34 cellular contexts compared by ENCODE assay signal in genomic region chr3:57088503-57088902, GRCh38. TPM values are rescaled to one million over a fixed set of nuclear protein-coding genes. Genes with fewer than 3 reads are reported as not detected.
"Had no signal": no experiment of that assay in that cellular context is flagged by ENCODE, and none has a peak within 500 bp of the region (broad histone marks: within the 10 kb centered on the region; RNA-seq: fewer than 3 reads in every experiment).

No MANE protein-coding gene starts in this region.

- H3K36me3 Mint-ChIP-seq: naive thymus-derived CD8-positive, alpha-beta T cell; stimulated activated memory B cell treated with anti-CD40 and anti-IgM and Interleukin-4, amounts not matched to agents 10 μg/mL and 1 μg/mL and 100 μg/mL, for 72 hours had no signal

- H3K27me3 Mint-ChIP-seq: stimulated activated naive CD8-positive, alpha-beta T cell treated with anti-CD3 and anti-CD28 coated beads, Interleukin-15, amount 100 ng/mL, for 72 hours; type B pancreatic cell had no signal

- H3K4me1 Mint-ChIP-seq: mesothelial cell of epicardium; naive thymus-derived CD8-positive, alpha-beta T cell; stimulated activated memory B cell treated with anti-CD40 and anti-IgM and Interleukin-4, amounts not matched to agents 10 μg/mL and 1 μg/mL and 100 μg/mL, for 72 hours; stimulated activated naive CD8-positive, alpha-beta T cell treated with anti-CD3 and anti-CD28 coated beads, Interleukin-15, amount 100 ng/mL, for 72 hours had no signal

- FAIRE-seq: islet of Langerhans, kidney, pancreas, small intestine had no signal

- ATAC-seq: left colon; left lung; lower lobe of right lung; naive thymus-derived CD8-positive, alpha-beta T cell; pancreas; right cardiac atrium; stimulated activated memory B cell treated with anti-CD40 and anti-IgM and Interleukin-4, amounts not matched to agents 10 μg/mL and 1 μg/mL and 100 μg/mL, for 72 hours; stimulated activated naive CD8-positive, alpha-beta T cell treated with anti-CD3 and anti-CD28 coated beads, Interleukin-15, amount 100 ng/mL, for 72 hours had no signal

- H3K36me3 ChIP-seq: left lung, lower lobe of right lung, pancreas, prostate gland, sigmoid colon, spleen, tibial nerve, uterus had no signal

- H3K27me3 ChIP-seq: left lung, pancreas, sigmoid colon, tibial nerve, uterus had no signal

- H3K4me1 ChIP-seq: left lung, lower lobe of right lung, pancreas, prostate gland, spleen had no signal

- H3K4me3 Mint-ChIP-seq: mesothelial cell of epicardium; naive thymus-derived CD8-positive, alpha-beta T cell; stimulated activated memory B cell treated with anti-CD40 and anti-IgM and Interleukin-4, amounts not matched to agents 10 μg/mL and 1 μg/mL and 100 μg/mL, for 72 hours; stimulated activated naive CD8-positive, alpha-beta T cell treated with anti-CD3 and anti-CD28 coated beads, Interleukin-15, amount 100 ng/mL, for 72 hours; type B pancreatic cell had no signal

- H3K27ac Mint-ChIP-seq: mesothelial cell of epicardium; naive thymus-derived CD8-positive, alpha-beta T cell; stimulated activated memory B cell treated with anti-CD40 and anti-IgM and Interleukin-4, amounts not matched to agents 10 μg/mL and 1 μg/mL and 100 μg/mL, for 72 hours; type B pancreatic cell had no signal

- DNase-seq: head of caudate nucleus; hippocampal formation; kidney; left colon; left lung; lower lobe of right lung; mammary epithelial cell; mesendoderm; naive thymus-derived CD8-positive, alpha-beta T cell; nucleus accumbens; pancreas; posterior cingulate gyrus; retina; right cardiac atrium; sigmoid colon; small intestine; spleen; stimulated activated CD4-positive, alpha-beta T cell treated with anti-CD3 and anti-CD28 coated beads, Interleukin-4, amount 100 ng/mL, for 24 hours; stimulated activated naive CD4-positive, alpha-beta T cell treated with Interleukin-2 at 50 U/mL for 16 hours; stimulated activated naive CD8-positive, alpha-beta T cell treated with anti-CD3 and anti-CD28 coated beads, Interleukin-15, amount 100 ng/mL, for 72 hours; substantia nigra; uterus had no signal

- H3K4me3 ChIP-seq: left lung, lower lobe of right lung, pancreas, prostate gland, sigmoid colon, spleen, tibial nerve, uterus had no signal

- H3K27ac ChIP-seq: left lung, lower lobe of right lung, pancreas, prostate gland, sigmoid colon, spleen, tibial nerve, uterus had no signal

- H3K9me3 Mint-ChIP-seq: mesothelial cell of epicardium; naive thymus-derived CD8-positive, alpha-beta T cell; stimulated activated memory B cell treated with anti-CD40 and anti-IgM and Interleukin-4, amounts not matched to agents 10 μg/mL and 1 μg/mL and 100 μg/mL, for 72 hours; stimulated activated naive CD8-positive, alpha-beta T cell treated with anti-CD3 and anti-CD28 coated beads, Interleukin-15, amount 100 ng/mL, for 72 hours; type B pancreatic cell had no signal

- H3K9me3 ChIP-seq: left lung, lower lobe of right lung, pancreas, prostate gland, sigmoid colon, spleen, tibial nerve, uterus had no signal

RNA-seq across cellular contexts. Expression of gene SPATA12, which starts 28.0 kb away (rescaled TPM):
- total RNA-seq: kidney; left colon; liver; mesothelial cell of epicardium; mononuclear cell; naive thymus-derived CD8-positive, alpha-beta T cell; osteoblast; right cardiac atrium; sigmoid colon; temporal lobe; tibial nerve; ureter had no signal
- polyA plus RNA-seq: liver; naive thymus-derived CD8-positive, alpha-beta T cell; neural cell; pancreas had no signal
